ENCODE assay signal across 1 cellular context in the genomic region with DNA sequence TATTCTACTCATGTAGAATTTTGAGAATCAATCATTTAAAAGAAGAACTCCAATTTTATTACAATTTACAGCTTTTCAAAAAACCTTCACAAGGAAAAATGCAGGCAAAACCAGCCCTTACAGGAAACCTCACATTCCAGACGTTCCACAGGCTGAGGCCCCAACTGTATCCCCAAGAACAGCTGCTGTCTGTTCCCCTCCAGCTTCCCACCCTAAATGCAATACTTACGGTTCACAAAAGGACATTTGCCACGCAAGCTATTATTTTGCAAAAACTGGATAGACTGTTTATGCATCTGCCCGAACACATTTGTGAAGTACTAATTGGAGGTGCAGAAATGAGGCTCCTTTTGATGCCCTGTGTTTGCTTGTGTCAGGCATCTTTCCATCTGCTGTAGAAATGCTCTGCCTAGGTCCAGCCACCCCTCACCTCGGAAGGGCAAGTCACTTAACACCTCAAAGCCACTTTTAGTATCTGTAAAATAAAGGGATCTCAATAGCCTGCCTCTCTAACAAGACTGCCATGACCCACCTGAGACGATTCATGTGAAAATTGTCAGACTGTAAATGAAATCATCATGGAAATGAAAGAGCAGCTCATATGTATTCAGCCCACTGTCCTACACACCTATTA.
TF ChIP-seq lines count a peak whose summit lies in the region.

No MANE protein-coding gene starts in this region.

TF ChIP-seq in GM23338, 12 proteins besides CTCF, POLR2A, EP300 and RAD21 (continued from another document):
- TF ChIP-seq ZNF462 (CRISPR knock-in tag; IDR thresholded peaks at IDR 0.05) (no peak), NANOG (IDR thresholded peaks at IDR 0.05; ENCODE audit: borderline replicate concordance) (no peak), CREB1 (CRISPR knock-in tag; IDR thresholded peaks at IDR 0.05; ENCODE audit: low read depth) (no peak), EZH2 (IDR thresholded peaks at IDR 0.05; ENCODE audit: low read depth, unreplicated experiment) (no peak), STAT1 (IDR thresholded peaks at IDR 0.05; ENCODE audit: unreplicated experiment) (no peak), REST (IDR thresholded peaks at IDR 0.05; ENCODE audit: unreplicated experiment) (no peak), JUNB (IDR thresholded peaks at IDR 0.05; ENCODE audit: unreplicated experiment) (no peak), EZH2phosphoT487 (IDR thresholded peaks at IDR 0.05; ENCODE audit: unreplicated experiment) (no peak), ZNF114 (CRISPR knock-in tag; IDR thresholded peaks at IDR 0.05) (no peak), POLR2AphosphoS5 (IDR thresholded peaks at IDR 0.05; ENCODE audit: low read depth) (no peak)
- TF ChIP-seq, protein P1, sequence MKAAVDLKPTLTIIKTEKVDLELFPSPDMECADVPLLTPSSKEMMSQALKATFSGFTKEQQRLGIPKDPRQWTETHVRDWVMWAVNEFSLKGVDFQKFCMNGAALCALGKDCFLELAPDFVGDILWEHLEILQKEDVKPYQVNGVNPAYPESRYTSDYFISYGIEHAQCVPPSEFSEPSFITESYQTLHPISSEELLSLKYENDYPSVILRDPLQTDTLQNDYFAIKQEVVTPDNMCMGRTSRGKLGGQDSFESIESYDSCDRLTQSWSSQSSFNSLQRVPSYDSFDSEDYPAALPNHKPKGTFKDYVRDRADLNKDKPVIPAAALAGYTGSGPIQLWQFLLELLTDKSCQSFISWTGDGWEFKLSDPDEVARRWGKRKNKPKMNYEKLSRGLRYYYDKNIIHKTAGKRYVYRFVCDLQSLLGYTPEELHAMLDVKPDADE (IDR thresholded peaks at IDR 0.05), result no peak; the same call in 1 of the 2 replicates
